In genomic region chr9:133769511-133770075, GRCh38 we compare ENCODE assay signal across 18 cellular contexts. TPM values are rescaled to one million over a fixed set of nuclear protein-coding genes. Genes with fewer than 3 reads are reported as not detected.
A peak's percentile ranks its signal among the peaks of the same experiment; 100 is the strongest.
DNase-seq lines count a peak whose midpoint lies in the region; ATAC-seq and TF ChIP-seq lines count a peak whose summit lies in the region.
"Had no signal": no experiment of that assay in that cellular context is flagged by ENCODE, and none has a peak within 500 bp of the region (broad histone marks: within the 10 kb centered on the region; RNA-seq: fewer than 3 reads in every experiment).

No MANE protein-coding gene starts in this region.

- no peak for TF ChIP-seq EP300 in upper lobe of left lung (IDR thresholded peaks at IDR 0.05)

- no peak for TF ChIP-seq CTCF in heart right ventricle (IDR thresholded peaks at IDR 0.05)
- TF ChIP-seq CTCF in upper lobe of left lung (IDR thresholded peaks at IDR 0.05), result no peak

- H3K27ac ChIP-seq in heart right ventricle, result no peak overlapping the region
- no peak overlapping the region for H3K27ac ChIP-seq in neuronal stem cell (replicated peaks; ENCODE audit: low read length)
- no peak overlapping the region for H3K27ac ChIP-seq in upper lobe of left lung
- H3K27ac ChIP-seq: ascending aorta, SK-N-MC had no signal

- TF ChIP-seq POLR2A in upper lobe of left lung (IDR thresholded peaks at IDR 0.05) (no peak), erythroblast (IDR thresholded peaks at IDR 0.05; ENCODE audit: low read length) (no peak)

- peak overlapping the region; percentile 65 for H4K8ac ChIP-seq in neuronal stem cell (ENCODE audit: low read depth, low read length)

- ATAC-seq in heart right ventricle (peak in 5 of 8 donors; percentile 7 to 27 (median 12)), upper lobe of left lung (ENCODE audit: low FRiP score in 2 of 2) (peak; percentile 22 to 24)
- ATAC-seq: Panc1 had no signal

- H2BK12ac ChIP-seq in neuronal stem cell (ENCODE audit: low read length), result no peak overlapping the region

- H3K27me3 ChIP-seq in heart right ventricle (no peaks in the 10 kb centered on the region), neuronal stem cell (ENCODE audit: control insufficient read depth in 3 of 3, insufficient read depth in 3 of 3, low read depth in 1 of 3, low read length in 3 of 3) (no peaks in the 10 kb centered on the region), upper lobe of left lung (no peaks in the 10 kb centered on the region)
- H3K27me3 ChIP-seq: ascending aorta had no signal

- H4K91ac ChIP-seq in neuronal stem cell (ENCODE audit: low read depth, low read length, poor library complexity), result no peak overlapping the region

- H3K4me1 ChIP-seq in heart right ventricle (no peaks in the 10 kb centered on the region), neuronal stem cell (ENCODE audit: control insufficient read depth in 2 of 2, insufficient read depth in 1 of 2, low read depth in 1 of 2, low read length in 2 of 2) (no peaks in the 10 kb centered on the region), upper lobe of left lung (no peaks in the 10 kb centered on the region)
- H3K4me1 ChIP-seq: ascending aorta had no signal

- peaks cover 0 to 68% (median 17%) of the 10 kb centered on the region in 9 donors for H3K36me3 ChIP-seq in heart right ventricle
- H3K36me3 ChIP-seq in neuronal stem cell (replicated peaks in 1 of 2; ENCODE audit: control insufficient read depth in 2 of 2, insufficient read depth in 2 of 2, low read length in 2 of 2), result peaks cover 29 to 96% of the 10 kb centered on the region in 2 donors
- peaks cover 0 to 82% (median 38%) of the 10 kb centered on the region in 4 donors for H3K36me3 ChIP-seq in upper lobe of left lung

- 92 to 94% methylated on average over 17 of the region's 17 CpGs for WGBS in heart right ventricle, 2 donors
- WGBS in neuronal stem cell (ENCODE audit: extremely low coverage in 2 of 2, insufficient read length in 2 of 2, insufficient replicate concordance in 1 of 2), 2 donors, result no CpG with 5 or more reads among the region's 17 CpGs
- 83 to 90% methylated on average over 7 to 17 of the region's 17 CpGs for WGBS in upper lobe of left lung, 2 donors

- no peak overlapping the region for H2AK5ac ChIP-seq in neuronal stem cell (ENCODE audit: low read depth, low read length)

- H3K4me3 ChIP-seq in heart right ventricle (no peak overlapping the region), neuronal stem cell (ENCODE audit: low read length in 2 of 2) (no peak overlapping the region), upper lobe of left lung (no peak overlapping the region)
- H3K4me3 ChIP-seq: ascending aorta, GM23338, SK-N-MC had no signal

- H2BK5ac ChIP-seq in neuronal stem cell (ENCODE audit: low read length), result no peak overlapping the region

- peak overlapping the region; percentile 65 for H3K23ac ChIP-seq in neuronal stem cell (ENCODE audit: low read depth, low read length, poor library complexity)

- DNase-seq in activated effector memory CD4-positive, alpha-beta T cell treated with anti-CD3 and anti-CD28 coated beads, Interleukin-2, amount 50 U/mL, for 16 hours, result peak; percentile 56
- no peak for DNase-seq in activated effector memory CD4-positive, alpha-beta T cell treated with Interleukin-2 at 50 U/mL for 16 hours
- peak in 1 of 2 donors; percentile 3 for DNase-seq in heart right ventricle
- no peak for DNase-seq in neuronal stem cell (ENCODE audit: low spot score)
- DNase-seq in upper lobe of left lung, result no peak
- no peak for DNase-seq in OCI-M2 (lab: John Stamatoyannopoulos, UW; ENCODE audit: unreplicated experiment)
- DNase-seq in erythroblast (lab: John Stamatoyannopoulos, UW), result no peak
- no peak for DNase-seq in stimulated activated naive CD4-positive, alpha-beta T cell (lab: John Stamatoyannopoulos, UW)
- DNase-seq: activated gamma-delta T cell treated with Interleukin-2 at 50 U/mL for 16 hours; Karpas-422; NCI-H1092; NCI-H2029 treated with DMSO at 0.1 percent for 48 hours; retina; stimulated activated naive CD4-positive, alpha-beta T cell treated with Interleukin-2 at 50 U/mL for 16 hours had no signal

- intact Hi-C loops in heart right ventricle (cut with DNase I), result no loop called here

- H3K4me2 ChIP-seq in neuronal stem cell (ENCODE audit: insufficient read depth, low read length, poor library complexity, severe bottlenecking), result no peak overlapping the region
- H3K4me2 ChIP-seq: GM23338 had no signal

- no peak overlapping the region for H3K18ac ChIP-seq in neuronal stem cell (ENCODE audit: low read length)

- H3K79me1 ChIP-seq in neuronal stem cell (ENCODE audit: low read depth, low read length), result no peaks in the 10 kb centered on the region

- H3K14ac ChIP-seq in neuronal stem cell (ENCODE audit: low read length), result no peak overlapping the region

- no peak overlapping the region for H2BK120ac ChIP-seq in neuronal stem cell (ENCODE audit: low read depth, low read length)

- H3K4ac ChIP-seq in neuronal stem cell (ENCODE audit: low read length), result no peak overlapping the region

- H3K9ac ChIP-seq in neuronal stem cell (ENCODE audit: low read depth, low read length, poor library complexity), result no peak overlapping the region

- no peak overlapping the region for H2AFZ ChIP-seq in neuronal stem cell (ENCODE audit: low read length)
- H2AFZ ChIP-seq: GM23338 had no signal

- no peak overlapping the region for H2BK15ac ChIP-seq in neuronal stem cell (ENCODE audit: low read length)

- peaks cover 0 to 41% (median 13%) of the 10 kb centered on the region in 11 donors for H3K9me3 ChIP-seq in heart right ventricle
- peaks cover 15 to 28% of the 10 kb centered on the region in 2 donors for H3K9me3 ChIP-seq in neuronal stem cell (replicated peaks in 1 of 2; ENCODE audit: control insufficient read depth in 2 of 2, insufficient read depth in 1 of 2, low read depth in 1 of 2, low read length in 2 of 2)
- H3K9me3 ChIP-seq in upper lobe of left lung, result peaks cover 0 to 9% (median 7%) of the 10 kb centered on the region in 4 donors

RNA-seq across cellular contexts. Expression of gene SARDH, which starts 31.4 kb away (rescaled TPM):
- total RNA-seq in heart right ventricle (1 to 10 TPM in 2 of 10 donors, under 1 TPM in 8; 0.28 to 1.8 (median 0.68) TPM), upper lobe of left lung (10 to 100 TPM in 2 of 6 donors, 1 to 10 TPM in 3, under 1 TPM in 1; 0.79 to 37.7 (median 4.2) TPM)
- polyA plus RNA-seq in heart right ventricle, result under 1 TPM; 0.38 to 0.44 TPM
- polyA plus RNA-seq in neuronal stem cell (2013, experiment 1 of 2), result 3.8 TPM
- 3.7 TPM for polyA plus RNA-seq in neuronal stem cell (2013, experiment 2 of 2)
